1 cellular context compared by ENCODE assay signal in genomic region chr4:10123227-10124101, GRCh38.
TF ChIP-seq lines count a peak whose summit lies in the region.

No MANE protein-coding gene starts in this region.

TF ChIP-seq in HepG2, 621 proteins besides CTCF, POLR2A, EP300 and RAD21 (continues in another document):
- TF ChIP-seq KIAA2018 (CRISPR knock-in tag; IDR thresholded peaks at IDR 0.05; ENCODE audit: borderline replicate concordance): peak; percentile 49; the same call in 1 of the 2 replicates
- no peak for TF ChIP-seq RORA (CRISPR knock-in tag; IDR thresholded peaks at IDR 0.05)
- TF ChIP-seq MNT (IDR thresholded peaks at IDR 0.05): peak; percentile 68
- no peak for TF ChIP-seq ZMYM2 (CRISPR knock-in tag; IDR thresholded peaks at IDR 0.05)
- TF ChIP-seq ZNF788 (CRISPR knock-in tag; IDR thresholded peaks at IDR 0.05; ENCODE audit: borderline replicate concordance): peak; percentile 75; the same call in 1 of the 2 replicates
- TF ChIP-seq ZNF317 (CRISPR knock-in tag; IDR thresholded peaks at IDR 0.05): peak; percentile 62
- TF ChIP-seq ATF4 (CRISPR knock-in tag; IDR thresholded peaks at IDR 0.05): 0 out of 4 replicates have a peak, but pooled peaks of 1 of the 2 experiments have one; percentile 26
- TF ChIP-seq ELF3 (CRISPR knock-in tag; IDR thresholded peaks at IDR 0.05): peak; percentile 63
- TF ChIP-seq SMARCE1 (IDR thresholded peaks at IDR 0.05; ENCODE audit: borderline replicate concordance): no peak
- 0 out of 2 replicates have a peak, but pooled peaks have one; percentile 25 for TF ChIP-seq EEA1 (CRISPR knock-in tag; IDR thresholded peaks at IDR 0.05; ENCODE audit: borderline replicate concordance)
- 0 out of 2 replicates have a peak, but pooled peaks have one; percentile 16 for TF ChIP-seq SOX13 (IDR thresholded peaks at IDR 0.05)
- peak in 1 of 2 experiments; percentile 29; a peak in 1 of 4 replicates for TF ChIP-seq SOX13 (CRISPR knock-in tag; conservative IDR thresholded peaks at IDR 0.05 in 1 of 2, IDR thresholded peaks at IDR 0.05 in 1 of 2)
- no peak for TF ChIP-seq STAT5B (CRISPR knock-in tag; IDR thresholded peaks at IDR 0.05)
- TF ChIP-seq MXD1 (CRISPR knock-in tag; IDR thresholded peaks at IDR 0.05): 0 out of 2 replicates have a peak, but pooled peaks have one; percentile 58
- TF ChIP-seq RCOR2 (CRISPR knock-in tag; IDR thresholded peaks at IDR 0.05): 0 out of 2 replicates have a peak, but pooled peaks have one; percentile 42
- TF ChIP-seq KDM3A (CRISPR knock-in tag; IDR thresholded peaks at IDR 0.05; ENCODE audit: low read depth): no peak
- TF ChIP-seq TFAP4 (IDR thresholded peaks at IDR 0.05; ENCODE audit: borderline replicate concordance, low read depth): peak; percentile 97
- TF ChIP-seq NFKB2 (CRISPR knock-in tag; IDR thresholded peaks at IDR 0.05; ENCODE audit: borderline replicate concordance): no peak
- peak; percentile 49; the same call in 1 of the 2 replicates for TF ChIP-seq SPEN (CRISPR knock-in tag; IDR thresholded peaks at IDR 0.05; ENCODE audit: low read depth)
- peak; percentile 43; the same call in 1 of the 2 replicates for TF ChIP-seq ZNF333 (CRISPR knock-in tag; IDR thresholded peaks at IDR 0.05; ENCODE audit: borderline replicate concordance)
- TF ChIP-seq ZSCAN21 (CRISPR knock-in tag; IDR thresholded peaks at IDR 0.05; ENCODE audit: borderline replicate concordance): peak; percentile 72; the same call in 1 of the 2 replicates
- 0 out of 2 replicates have a peak, but pooled peaks have one; percentile 59 for TF ChIP-seq FOXK2 (IDR thresholded peaks at IDR 0.05)
- TF ChIP-seq ZNF768 (CRISPR knock-in tag; IDR thresholded peaks at IDR 0.05): no peak
- TF ChIP-seq ZNF350 (CRISPR knock-in tag; IDR thresholded peaks at IDR 0.05; ENCODE audit: borderline replicate concordance, low read depth): 0 out of 2 replicates have a peak, but pooled peaks have one; percentile 40
- 0 out of 2 replicates have a peak, but pooled peaks have one; percentile 27 for TF ChIP-seq TFE3 (CRISPR knock-in tag; IDR thresholded peaks at IDR 0.05)
- 0 out of 2 replicates have a peak, but pooled peaks have one; percentile 30 for TF ChIP-seq PATZ1 (CRISPR knock-in tag; IDR thresholded peaks at IDR 0.05)
- TF ChIP-seq HNF4A (CRISPR knock-in tag; IDR thresholded peaks at IDR 0.05): peak; percentile 64
- TF ChIP-seq MAZ (IDR thresholded peaks at IDR 0.05; ENCODE audit: borderline replicate concordance, low read depth, low read length): peak; percentile 46; the same call in 1 of the 2 replicates
- TF ChIP-seq MAZ (CRISPR knock-in tag; IDR thresholded peaks at IDR 0.05; ENCODE audit: low read depth): no peak; the same call in 1 of the 2 replicates
- TF ChIP-seq FOXP4 (CRISPR knock-in tag; IDR thresholded peaks at IDR 0.05): peak; percentile 51
- TF ChIP-seq HNF1A (IDR thresholded peaks at IDR 0.05; ENCODE audit: low read depth): 0 out of 2 replicates have a peak, but pooled peaks have one; percentile 14
- TF ChIP-seq HNF1A (CRISPR knock-in tag; IDR thresholded peaks at IDR 0.05; ENCODE audit: borderline replicate concordance): no peak
- peak; percentile 90 for TF ChIP-seq RFX3 (CRISPR knock-in tag; IDR thresholded peaks at IDR 0.05)
